26 cellular contexts compared by ENCODE assay signal in the genomic region with DNA sequence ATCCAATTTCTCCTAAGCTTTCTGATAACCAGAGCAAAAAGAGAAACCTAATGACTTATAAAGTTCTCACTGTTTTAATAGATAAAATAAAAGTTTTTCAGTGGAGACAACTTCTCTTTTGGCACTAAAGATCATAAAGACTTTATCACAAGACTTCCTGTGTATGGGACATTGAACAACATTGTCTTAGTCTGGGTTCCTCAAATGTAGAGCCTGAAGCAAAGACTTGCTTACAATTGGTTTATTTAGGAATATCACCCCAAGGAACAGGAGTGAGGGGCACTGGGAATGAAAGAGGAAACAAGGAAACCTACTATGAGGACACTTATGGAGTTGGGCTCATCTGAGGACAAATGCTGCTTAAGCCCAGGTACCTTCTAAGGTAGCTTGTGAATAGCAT.
"Had no signal": no experiment of that assay in that cellular context is flagged by ENCODE, and none has a peak within 500 bp of the region (broad histone marks: within the 10 kb centered on the region; RNA-seq: fewer than 3 reads in every experiment).

No MANE protein-coding gene starts in this region.

- H3K27ac Mint-ChIP-seq: activated CD4-positive, alpha-beta memory T cell treated with anti-CD3 and anti-CD28 coated beads, Interleukin-2, amount 10 ng/mL, durations not matched to agents 7 days and 5 days; activated CD4-positive, alpha-beta T cell treated with anti-CD3 and anti-CD28 coated beads for 36 hours; activated naive CD4-positive, alpha-beta T cell treated with anti-CD3 and anti-CD28 coated beads for 36 hours; activated naive CD8-positive, alpha-beta T cell treated with anti-CD3 and anti-CD28 coated beads for 36 hours; activated T-helper 17 cell treated with anti-CD3 and anti-CD28 coated beads, Interleukin-2, amount 50 U/mL, for 72 hours; T-helper 17 cell had no signal

- H3K9me3 ChIP-seq: Peyer's patch had no signal

- DNase-seq: activated CD4-positive, alpha-beta memory T cell treated with anti-CD3 and anti-CD28 coated beads, Interleukin-2, amount 10 ng/mL, durations not matched to agents 7 days and 5 days; activated CD4-positive, alpha-beta T cell treated with anti-CD3 and anti-CD28 coated beads for 36 hours; activated CD4-positive, alpha-beta T cell treated with anti-CD3 and anti-CD28 coated beads, Interleukin-2, amount 50 U/mL, for 1 hour; activated gamma-delta T cell; activated naive CD4-positive, alpha-beta T cell treated with anti-CD3 and anti-CD28 coated beads for 36 hours; activated naive CD8-positive, alpha-beta T cell treated with anti-CD3 and anti-CD28 coated beads for 36 hours; activated T-cell treated with anti-CD3 and anti-CD28 coated beads for 4 hours; activated T-cell treated with anti-CD3 and anti-CD28 coated beads, Interleukin-2, amount 50 U/mL, for 48 hours; anterior cingulate cortex; caudate nucleus; Karpas-422; MM.1S; NCI-H1105; NCI-H1436; NCI-H1694 treated with DMSO at 0.1 percent for 48 hours; NCI-H2029 treated with DMSO at 0.1 percent for 48 hours; NCI-H510A treated with DMSO at 0.1 percent for 48 hours; NCI-H69; Peyer's patch; SHP77 treated with DMSO at 0.1 percent for 48 hours; T-helper 17 cell; T-helper 9 cell; WERI-Rb-1 had no signal

- H3K27me3 ChIP-seq: Peyer's patch had no signal

- H3K27ac ChIP-seq: Peyer's patch, RWPE1, WERI-Rb-1 had no signal

- H3K36me3 ChIP-seq: Peyer's patch, WERI-Rb-1 had no signal

- ATAC-seq: activated CD4-positive, alpha-beta T cell treated with anti-CD3 and anti-CD28 coated beads for 36 hours; activated T-helper 17 cell treated with anti-CD3 and anti-CD28 coated beads, Interleukin-2, amount 50 U/mL, for 72 hours; K562; T-helper 17 cell had no signal

- H3K4me3 ChIP-seq: K562, Peyer's patch had no signal

- H3K4me1 ChIP-seq: Peyer's patch had no signal

- H3K4me3 Mint-ChIP-seq: activated CD4-positive, alpha-beta memory T cell treated with anti-CD3 and anti-CD28 coated beads, Interleukin-2, amount 10 ng/mL, durations not matched to agents 7 days and 5 days; activated CD4-positive, alpha-beta T cell treated with anti-CD3 and anti-CD28 coated beads for 36 hours; activated naive CD4-positive, alpha-beta T cell treated with anti-CD3 and anti-CD28 coated beads for 36 hours; activated naive CD8-positive, alpha-beta T cell treated with anti-CD3 and anti-CD28 coated beads for 36 hours; activated T-helper 17 cell treated with anti-CD3 and anti-CD28 coated beads, Interleukin-2, amount 50 U/mL, for 72 hours; T-helper 17 cell had no signal

- H3K27me3 Mint-ChIP-seq: activated CD4-positive, alpha-beta memory T cell treated with anti-CD3 and anti-CD28 coated beads, Interleukin-2, amount 10 ng/mL, durations not matched to agents 7 days and 5 days; activated CD4-positive, alpha-beta T cell treated with anti-CD3 and anti-CD28 coated beads for 36 hours; activated naive CD8-positive, alpha-beta T cell treated with anti-CD3 and anti-CD28 coated beads for 36 hours; activated T-helper 17 cell treated with anti-CD3 and anti-CD28 coated beads, Interleukin-2, amount 50 U/mL, for 72 hours; T-helper 17 cell had no signal
